Comparison of ENCODE assay signal across 1 cellular context in the genomic region with DNA sequence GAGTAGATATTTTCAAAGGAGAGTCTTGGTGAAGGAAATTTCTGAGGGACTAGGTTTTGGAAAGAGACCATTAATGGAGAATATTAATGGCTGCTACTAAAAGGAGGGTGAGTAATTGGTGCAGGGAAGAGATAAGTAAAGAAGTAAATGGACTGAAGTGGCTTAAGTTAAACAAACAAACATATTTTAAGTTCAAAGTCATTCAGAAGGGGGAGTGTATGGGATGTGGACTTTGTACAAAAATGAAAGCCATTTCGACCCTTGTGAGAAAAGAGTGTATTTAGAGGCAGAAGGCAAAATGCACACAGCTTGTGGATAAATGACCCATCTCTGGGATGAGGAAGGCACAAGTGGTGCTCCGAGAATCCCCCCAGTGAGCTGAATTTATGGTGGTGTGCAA.
TF ChIP-seq lines count a peak whose summit lies in the region.

No MANE protein-coding gene starts in this region.

TF ChIP-seq in HepG2, 621 proteins besides CTCF, POLR2A, EP300 and RAD21 (continued from another document and continues in another):
- peak; percentile 23; the same call in 1 of the 2 replicates for TF ChIP-seq HMG20A (CRISPR knock-in tag; IDR thresholded peaks at IDR 0.05; ENCODE audit: borderline replicate concordance)
- no peak for TF ChIP-seq DR1 (CRISPR knock-in tag; IDR thresholded peaks at IDR 0.05)
- TF ChIP-seq NR2F1 (CRISPR knock-in tag; IDR thresholded peaks at IDR 0.05), result peak in 1 of 2 experiments; percentile 14; a peak in 1 of 4 replicates
- no peak for TF ChIP-seq GPN1 (CRISPR knock-in tag; IDR thresholded peaks at IDR 0.05; ENCODE audit: borderline replicate concordance)
- no peak for TF ChIP-seq ZSCAN31 (CRISPR knock-in tag; IDR thresholded peaks at IDR 0.05; ENCODE audit: low read depth)
- TF ChIP-seq, protein P1, sequence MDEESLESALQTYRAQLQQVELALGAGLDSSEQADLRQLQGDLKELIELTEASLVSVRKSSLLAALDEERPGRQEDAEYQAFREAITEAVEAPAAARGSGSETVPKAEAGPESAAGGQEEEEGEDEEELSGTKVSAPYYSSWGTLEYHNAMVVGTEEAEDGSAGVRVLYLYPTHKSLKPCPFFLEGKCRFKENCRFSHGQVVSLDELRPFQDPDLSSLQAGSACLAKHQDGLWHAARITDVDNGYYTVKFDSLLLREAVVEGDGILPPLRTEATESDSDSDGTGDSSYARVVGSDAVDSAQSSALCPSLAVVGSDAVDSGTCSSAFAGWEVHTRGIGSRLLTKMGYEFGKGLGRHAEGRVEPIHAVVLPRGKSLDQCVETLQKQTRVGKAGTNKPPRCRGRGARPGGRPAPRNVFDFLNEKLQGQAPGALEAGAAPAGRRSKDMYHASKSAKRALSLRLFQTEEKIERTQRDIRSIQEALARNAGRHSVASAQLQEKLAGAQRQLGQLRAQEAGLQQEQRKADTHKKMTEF (CRISPR knock-in tag; IDR thresholded peaks at IDR 0.05), result no peak
- no peak for TF ChIP-seq NFKB2 (CRISPR knock-in tag; IDR thresholded peaks at IDR 0.05; ENCODE audit: borderline replicate concordance)
- TF ChIP-seq, protein P2, sequence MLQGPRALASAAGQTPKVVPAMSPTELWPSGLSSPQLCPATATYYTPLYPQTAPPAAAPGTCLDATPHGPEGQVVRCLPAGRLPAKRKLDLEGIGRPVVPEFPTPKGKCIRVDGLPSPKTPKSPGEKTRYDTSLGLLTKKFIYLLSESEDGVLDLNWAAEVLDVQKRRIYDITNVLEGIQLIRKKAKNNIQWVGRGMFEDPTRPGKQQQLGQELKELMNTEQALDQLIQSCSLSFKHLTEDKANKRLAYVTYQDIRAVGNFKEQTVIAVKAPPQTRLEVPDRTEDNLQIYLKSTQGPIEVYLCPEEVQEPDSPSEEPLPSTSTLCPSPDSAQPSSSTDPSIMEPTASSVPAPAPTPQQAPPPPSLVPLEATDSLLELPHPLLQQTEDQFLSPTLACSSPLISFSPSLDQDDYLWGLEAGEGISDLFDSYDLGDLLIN (CRISPR knock-in tag; IDR thresholded peaks at IDR 0.05; ENCODE audit: borderline replicate concordance), result no peak
- TF ChIP-seq ERF (CRISPR knock-in tag; IDR thresholded peaks at IDR 0.05), result no peak
- TF ChIP-seq, protein P3, sequence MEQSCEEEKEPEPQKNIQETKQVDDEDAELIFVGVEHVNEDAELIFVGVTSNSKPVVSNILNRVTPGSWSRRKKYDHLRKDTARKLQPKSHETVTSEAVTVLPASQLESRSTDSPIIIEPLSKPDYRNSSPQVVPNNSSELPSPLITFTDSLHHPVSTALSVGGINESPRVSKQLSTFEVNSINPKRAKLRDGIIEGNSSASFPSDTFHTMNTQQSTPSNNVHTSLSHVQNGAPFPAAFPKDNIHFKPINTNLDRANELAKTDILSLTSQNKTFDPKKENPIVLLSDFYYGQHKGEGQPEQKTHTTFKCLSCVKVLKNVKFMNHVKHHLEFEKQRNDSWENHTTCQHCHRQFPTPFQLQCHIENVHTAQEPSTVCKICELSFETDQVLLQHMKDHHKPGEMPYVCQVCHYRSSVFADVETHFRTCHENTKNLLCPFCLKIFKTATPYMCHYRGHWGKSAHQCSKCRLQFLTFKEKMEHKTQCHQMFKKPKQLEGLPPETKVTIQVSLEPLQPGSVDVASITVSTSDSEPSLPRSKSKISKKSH (CRISPR knock-in tag; IDR thresholded peaks at IDR 0.05; ENCODE audit: borderline replicate concordance), result no peak
- TF ChIP-seq, protein P4, sequence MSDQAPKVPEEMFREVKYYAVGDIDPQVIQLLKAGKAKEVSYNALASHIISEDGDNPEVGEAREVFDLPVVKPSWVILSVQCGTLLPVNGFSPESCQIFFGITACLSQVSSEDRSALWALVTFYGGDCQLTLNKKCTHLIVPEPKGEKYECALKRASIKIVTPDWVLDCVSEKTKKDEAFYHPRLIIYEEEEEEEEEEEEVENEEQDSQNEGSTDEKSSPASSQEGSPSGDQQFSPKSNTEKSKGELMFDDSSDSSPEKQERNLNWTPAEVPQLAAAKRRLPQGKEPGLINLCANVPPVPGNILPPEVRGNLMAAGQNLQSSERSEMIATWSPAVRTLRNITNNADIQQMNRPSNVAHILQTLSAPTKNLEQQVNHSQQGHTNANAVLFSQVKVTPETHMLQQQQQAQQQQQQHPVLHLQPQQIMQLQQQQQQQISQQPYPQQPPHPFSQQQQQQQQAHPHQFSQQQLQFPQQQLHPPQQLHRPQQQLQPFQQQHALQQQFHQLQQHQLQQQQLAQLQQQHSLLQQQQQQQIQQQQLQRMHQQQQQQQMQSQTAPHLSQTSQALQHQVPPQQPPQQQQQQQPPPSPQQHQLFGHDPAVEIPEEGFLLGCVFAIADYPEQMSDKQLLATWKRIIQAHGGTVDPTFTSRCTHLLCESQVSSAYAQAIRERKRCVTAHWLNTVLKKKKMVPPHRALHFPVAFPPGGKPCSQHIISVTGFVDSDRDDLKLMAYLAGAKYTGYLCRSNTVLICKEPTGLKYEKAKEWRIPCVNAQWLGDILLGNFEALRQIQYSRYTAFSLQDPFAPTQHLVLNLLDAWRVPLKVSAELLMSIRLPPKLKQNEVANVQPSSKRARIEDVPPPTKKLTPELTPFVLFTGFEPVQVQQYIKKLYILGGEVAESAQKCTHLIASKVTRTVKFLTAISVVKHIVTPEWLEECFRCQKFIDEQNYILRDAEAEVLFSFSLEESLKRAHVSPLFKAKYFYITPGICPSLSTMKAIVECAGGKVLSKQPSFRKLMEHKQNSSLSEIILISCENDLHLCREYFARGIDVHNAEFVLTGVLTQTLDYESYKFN (CRISPR knock-in tag; conservative IDR thresholded peaks at IDR 0.05), result 0 out of 2 replicates have a peak, but pooled peaks have one; percentile 21
- TF ChIP-seq FOXK1 (CRISPR knock-in tag; IDR thresholded peaks at IDR 0.05; ENCODE audit: borderline replicate concordance, low read depth), result no peak
- no peak for TF ChIP-seq PPARG (CRISPR knock-in tag; conservative IDR thresholded peaks at IDR 0.05)
- no peak for TF ChIP-seq NAIF1 (CRISPR knock-in tag; IDR thresholded peaks at IDR 0.05; ENCODE audit: borderline replicate concordance)
- no peak for TF ChIP-seq KLF15 (CRISPR knock-in tag; IDR thresholded peaks at IDR 0.05; ENCODE audit: borderline replicate concordance)
- TF ChIP-seq NFKBIZ (CRISPR knock-in tag; IDR thresholded peaks at IDR 0.05), result no peak
- no peak for TF ChIP-seq RORA (CRISPR knock-in tag; IDR thresholded peaks at IDR 0.05)
- TF ChIP-seq, protein P5, sequence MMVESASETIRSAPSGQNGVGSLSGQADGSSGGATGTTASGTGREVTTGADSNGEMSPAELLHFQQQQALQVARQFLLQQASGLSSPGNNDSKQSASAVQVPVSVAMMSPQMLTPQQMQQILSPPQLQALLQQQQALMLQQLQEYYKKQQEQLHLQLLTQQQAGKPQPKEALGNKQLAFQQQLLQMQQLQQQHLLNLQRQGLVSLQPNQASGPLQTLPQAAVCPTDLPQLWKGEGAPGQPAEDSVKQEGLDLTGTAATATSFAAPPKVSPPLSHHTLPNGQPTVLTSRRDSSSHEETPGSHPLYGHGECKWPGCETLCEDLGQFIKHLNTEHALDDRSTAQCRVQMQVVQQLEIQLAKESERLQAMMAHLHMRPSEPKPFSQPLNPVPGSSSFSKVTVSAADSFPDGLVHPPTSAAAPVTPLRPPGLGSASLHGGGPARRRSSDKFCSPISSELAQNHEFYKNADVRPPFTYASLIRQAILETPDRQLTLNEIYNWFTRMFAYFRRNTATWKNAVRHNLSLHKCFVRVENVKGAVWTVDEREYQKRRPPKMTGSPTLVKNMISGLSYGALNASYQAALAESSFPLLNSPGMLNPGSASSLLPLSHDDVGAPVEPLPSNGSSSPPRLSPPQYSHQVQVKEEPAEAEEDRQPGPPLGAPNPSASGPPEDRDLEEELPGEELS (CRISPR knock-in tag; IDR thresholded peaks at IDR 0.05), result peak; percentile 38; the same call in 1 of the 2 replicates
- TF ChIP-seq ZNF468 (CRISPR knock-in tag; IDR thresholded peaks at IDR 0.05), result no peak
- TF ChIP-seq MAFF (IDR thresholded peaks at IDR 0.05; ENCODE audit: low read depth, low read length), result no peak
- TF ChIP-seq, protein P6, sequence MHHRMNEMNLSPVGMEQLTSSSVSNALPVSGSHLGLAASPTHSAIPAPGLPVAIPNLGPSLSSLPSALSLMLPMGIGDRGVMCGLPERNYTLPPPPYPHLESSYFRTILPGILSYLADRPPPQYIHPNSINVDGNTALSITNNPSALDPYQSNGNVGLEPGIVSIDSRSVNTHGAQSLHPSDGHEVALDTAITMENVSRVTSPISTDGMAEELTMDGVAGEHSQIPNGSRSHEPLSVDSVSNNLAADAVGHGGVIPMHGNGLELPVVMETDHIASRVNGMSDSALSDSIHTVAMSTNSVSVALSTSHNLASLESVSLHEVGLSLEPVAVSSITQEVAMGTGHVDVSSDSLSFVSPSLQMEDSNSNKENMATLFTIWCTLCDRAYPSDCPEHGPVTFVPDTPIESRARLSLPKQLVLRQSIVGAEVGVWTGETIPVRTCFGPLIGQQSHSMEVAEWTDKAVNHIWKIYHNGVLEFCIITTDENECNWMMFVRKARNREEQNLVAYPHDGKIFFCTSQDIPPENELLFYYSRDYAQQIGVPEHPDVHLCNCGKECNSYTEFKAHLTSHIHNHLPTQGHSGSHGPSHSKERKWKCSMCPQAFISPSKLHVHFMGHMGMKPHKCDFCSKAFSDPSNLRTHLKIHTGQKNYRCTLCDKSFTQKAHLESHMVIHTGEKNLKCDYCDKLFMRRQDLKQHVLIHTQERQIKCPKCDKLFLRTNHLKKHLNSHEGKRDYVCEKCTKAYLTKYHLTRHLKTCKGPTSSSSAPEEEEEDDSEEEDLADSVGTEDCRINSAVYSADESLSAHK (CRISPR knock-in tag; IDR thresholded peaks at IDR 0.05; ENCODE audit: borderline replicate concordance), result no peak
- TF ChIP-seq ZNF367 (CRISPR knock-in tag; IDR thresholded peaks at IDR 0.05; ENCODE audit: borderline replicate concordance), result no peak
- no peak for TF ChIP-seq MAFK (conservative IDR thresholded peaks at IDR 0.05 in 1 of 2, IDR thresholded peaks at IDR 0.05 in 1 of 2; ENCODE audit: low read length in 2 of 2)
- no peak for TF ChIP-seq ZFP90 (CRISPR knock-in tag; IDR thresholded peaks at IDR 0.05; ENCODE audit: borderline replicate concordance)
- no peak for TF ChIP-seq MYNN (CRISPR knock-in tag; IDR thresholded peaks at IDR 0.05; ENCODE audit: low read depth)
- TF ChIP-seq SP2 (CRISPR knock-in tag; IDR thresholded peaks at IDR 0.05), result no peak
- TF ChIP-seq, protein P7, sequence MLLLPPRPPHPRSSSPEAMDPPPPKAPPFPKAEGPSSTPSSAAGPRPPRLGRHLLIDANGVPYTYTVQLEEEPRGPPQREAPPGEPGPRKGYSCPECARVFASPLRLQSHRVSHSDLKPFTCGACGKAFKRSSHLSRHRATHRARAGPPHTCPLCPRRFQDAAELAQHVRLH (CRISPR knock-in tag; IDR thresholded peaks at IDR 0.05; ENCODE audit: borderline replicate concordance, low read depth), result no peak
- TF ChIP-seq ZBTB42 (CRISPR knock-in tag; IDR thresholded peaks at IDR 0.05), result no peak
- no peak for TF ChIP-seq ZMYM4 (CRISPR knock-in tag; IDR thresholded peaks at IDR 0.05)
- no peak for TF ChIP-seq GABPA (IDR thresholded peaks at IDR 0.05; ENCODE audit: low read depth, low read length)
- no peak for TF ChIP-seq GABPA (CRISPR knock-in tag; IDR thresholded peaks at IDR 0.05; ENCODE audit: low read depth)
- TF ChIP-seq GATAD2A (CRISPR knock-in tag; IDR thresholded peaks at IDR 0.05), result peak; percentile 44; the same call in 1 of the 2 replicates
- TF ChIP-seq ZNF567 (CRISPR knock-in tag; IDR thresholded peaks at IDR 0.05; ENCODE audit: borderline replicate concordance), result no peak
- no peak for TF ChIP-seq TOE1 (CRISPR knock-in tag; IDR thresholded peaks at IDR 0.05)
- TF ChIP-seq, protein P8, sequence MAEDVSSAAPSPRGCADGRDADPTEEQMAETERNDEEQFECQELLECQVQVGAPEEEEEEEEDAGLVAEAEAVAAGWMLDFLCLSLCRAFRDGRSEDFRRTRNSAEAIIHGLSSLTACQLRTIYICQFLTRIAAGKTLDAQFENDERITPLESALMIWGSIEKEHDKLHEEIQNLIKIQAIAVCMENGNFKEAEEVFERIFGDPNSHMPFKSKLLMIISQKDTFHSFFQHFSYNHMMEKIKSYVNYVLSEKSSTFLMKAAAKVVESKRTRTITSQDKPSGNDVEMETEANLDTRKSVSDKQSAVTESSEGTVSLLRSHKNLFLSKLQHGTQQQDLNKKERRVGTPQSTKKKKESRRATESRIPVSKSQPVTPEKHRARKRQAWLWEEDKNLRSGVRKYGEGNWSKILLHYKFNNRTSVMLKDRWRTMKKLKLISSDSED (CRISPR knock-in tag; IDR thresholded peaks at IDR 0.05), result no peak
- TF ChIP-seq ZNF790 (CRISPR knock-in tag; IDR thresholded peaks at IDR 0.05; ENCODE audit: borderline replicate concordance), result no peak
- no peak for TF ChIP-seq SALL2 (CRISPR knock-in tag; IDR thresholded peaks at IDR 0.05)
- no peak for TF ChIP-seq FOXP1 (IDR thresholded peaks at IDR 0.05)
- peak; percentile 60 for TF ChIP-seq FOXP1 (CRISPR knock-in tag; IDR thresholded peaks at IDR 0.05)
- TF ChIP-seq, protein P9, sequence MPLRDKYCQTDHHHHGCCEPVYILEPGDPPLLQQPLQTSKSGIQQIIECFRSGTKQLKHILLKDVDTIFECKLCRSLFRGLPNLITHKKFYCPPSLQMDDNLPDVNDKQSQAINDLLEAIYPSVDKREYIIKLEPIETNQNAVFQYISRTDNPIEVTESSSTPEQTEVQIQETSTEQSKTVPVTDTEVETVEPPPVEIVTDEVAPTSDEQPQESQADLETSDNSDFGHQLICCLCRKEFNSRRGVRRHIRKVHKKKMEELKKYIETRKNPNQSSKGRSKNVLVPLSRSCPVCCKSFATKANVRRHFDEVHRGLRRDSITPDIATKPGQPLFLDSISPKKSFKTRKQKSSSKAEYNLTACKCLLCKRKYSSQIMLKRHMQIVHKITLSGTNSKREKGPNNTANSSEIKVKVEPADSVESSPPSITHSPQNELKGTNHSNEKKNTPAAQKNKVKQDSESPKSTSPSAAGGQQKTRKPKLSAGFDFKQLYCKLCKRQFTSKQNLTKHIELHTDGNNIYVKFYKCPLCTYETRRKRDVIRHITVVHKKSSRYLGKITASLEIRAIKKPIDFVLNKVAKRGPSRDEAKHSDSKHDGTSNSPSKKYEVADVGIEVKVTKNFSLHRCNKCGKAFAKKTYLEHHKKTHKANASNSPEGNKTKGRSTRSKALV (CRISPR knock-in tag; IDR thresholded peaks at IDR 0.05), result no peak
- TF ChIP-seq ZNF577 (CRISPR knock-in tag; IDR thresholded peaks at IDR 0.05; ENCODE audit: borderline replicate concordance, low read depth), result no peak
- TF ChIP-seq ZNF235 (CRISPR knock-in tag; IDR thresholded peaks at IDR 0.05; ENCODE audit: borderline replicate concordance), result no peak
- TF ChIP-seq ZNF546 (CRISPR knock-in tag; conservative IDR thresholded peaks at IDR 0.05), result no peak
